In the genomic region with DNA sequence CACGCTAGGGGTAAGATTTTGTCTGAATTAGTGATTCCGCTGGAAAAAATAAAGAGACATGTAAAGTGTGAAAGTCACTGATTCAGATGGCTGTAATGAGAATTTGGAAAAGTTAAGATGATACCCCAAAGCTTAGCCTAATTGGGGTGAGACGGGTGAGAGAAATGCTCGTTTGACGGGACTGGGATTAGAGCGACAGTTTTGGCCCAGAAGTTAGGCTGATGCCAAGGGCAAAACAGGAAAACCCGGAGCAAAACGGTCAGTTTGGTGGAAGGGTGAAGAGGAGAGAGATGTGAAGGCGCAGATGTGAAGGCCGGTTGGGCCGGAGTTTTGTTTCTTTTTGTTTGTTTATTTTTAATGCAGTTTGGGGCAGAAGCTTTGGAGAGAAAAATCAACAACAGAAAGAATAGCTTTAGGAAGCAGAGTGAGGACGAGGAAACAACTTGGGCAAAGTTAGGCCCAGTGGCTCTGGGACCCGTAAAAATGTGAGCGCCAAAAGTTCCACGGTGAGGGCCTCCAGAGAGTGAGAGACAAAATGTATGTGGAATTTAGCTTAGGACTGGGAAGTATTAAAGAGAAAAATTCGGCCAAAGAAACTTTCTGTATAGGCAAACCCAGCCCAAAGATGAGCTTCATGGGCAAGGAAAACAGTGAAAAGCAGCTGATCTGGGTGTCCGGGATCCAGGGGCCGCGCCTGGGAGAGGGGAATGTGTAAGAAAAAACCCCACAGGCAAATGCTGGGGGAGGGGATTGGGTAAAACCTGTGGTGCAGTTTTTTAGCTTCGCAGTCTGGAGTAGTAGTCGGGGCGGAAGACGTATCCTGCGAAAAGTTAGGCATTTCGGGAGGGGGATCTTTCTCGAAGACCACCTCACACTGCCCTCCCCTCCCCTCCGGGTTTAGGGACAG, we compare ENCODE assay signal across 12 cellular contexts. TPM values are rescaled to one million over a fixed set of nuclear protein-coding genes. Genes with fewer than 3 reads are reported as not detected.
DNase-seq lines count a peak whose midpoint lies in the region; ATAC-seq and TF ChIP-seq lines count a peak whose summit lies in the region.
"Had no signal": no experiment of that assay in that cellular context is flagged by ENCODE, and none has a peak within 500 bp of the region (broad histone marks: within the 10 kb centered on the region; RNA-seq: fewer than 3 reads in every experiment).

No MANE protein-coding gene starts in this region.

- CTCF ChIA-PET in Caco-2 (lab: Charles Lee), result no interaction called here
- CTCF ChIA-PET in activated B cell treated with CpG ODN at 0.5 μM for 24 hours (lab: Charles Lee), result no interaction called here

- TF ChIP-seq CTCF in Caco-2 (IDR thresholded peaks at IDR 0.05; ENCODE audit: insufficient read depth in 1 of 2, low read depth in 1 of 2, low read length in 1 of 2, severe bottlenecking in 1 of 2, unreplicated experiment in 1 of 2), result no peak
- no peak for TF ChIP-seq CTCF in activated B cell treated with CpG ODN at 0.5 μM for 24 hours (IDR thresholded peaks at IDR 0.05)

- peaks cover 6% of the 10 kb centered on the region for H3K4me1 Mint-ChIP-seq in Caco-2 (ENCODE audit: low read depth, unreplicated experiment)
- H3K4me1 Mint-ChIP-seq in activated B cell treated with CpG ODN at 0.5 μM for 24 hours, result peaks cover 57% of the 10 kb centered on the region
- H3K4me1 Mint-ChIP-seq in memory B cell, result peaks cover 20% of the 10 kb centered on the region

- H3K27ac Mint-ChIP-seq in Caco-2 (ENCODE audit: unreplicated experiment) (peak overlapping the region; percentile 91), activated B cell treated with CpG ODN at 0.5 μM for 24 hours (peak overlapping the region; percentile 54), memory B cell (no peak overlapping the region)

- peak overlapping the region; percentile 53 for H3K4me3 ChIP-seq in Caco-2 (ENCODE audit: low read depth, low read length)

- H3K9me3 Mint-ChIP-seq in Caco-2 (ENCODE audit: unreplicated experiment) (no peaks in the 10 kb centered on the region), activated B cell treated with CpG ODN at 0.5 μM for 24 hours (no peaks in the 10 kb centered on the region), memory B cell (no peaks in the 10 kb centered on the region)

- DNase-seq in AG08396 (ENCODE audit: low spot score), result peak; percentile 28
- no peak for DNase-seq in Caco-2
- no peak for DNase-seq in activated B cell treated with CpG ODN at 0.5 μM for 24 hours
- no peak for DNase-seq in memory B cell (ENCODE audit: low spot score in 2 of 2)
- DNase-seq: NCI-H226; OCI-M1; stimulated activated CD4-positive, alpha-beta T cell treated with anti-CD3 and anti-CD28 coated beads, Interleukin-4, amount 100 ng/mL, for 24 hours; T-helper 9 cell had no signal

- H3K27me3 Mint-ChIP-seq in Caco-2 (ENCODE audit: insufficient read depth, unreplicated experiment) (peaks cover 13% of the 10 kb centered on the region), activated B cell treated with CpG ODN at 0.5 μM for 24 hours (peaks cover 69% of the 10 kb centered on the region), memory B cell (peaks cover 43% of the 10 kb centered on the region)

- H3K4me1 ChIP-seq in Caco-2, result no peaks in the 10 kb centered on the region

- peak overlapping the region; percentile 72 for H3K4me3 Mint-ChIP-seq in Caco-2 (ENCODE audit: unreplicated experiment)
- H3K4me3 Mint-ChIP-seq in activated B cell treated with CpG ODN at 0.5 μM for 24 hours, result peak overlapping the region; percentile 45
- peak overlapping the region; percentile 2 for H3K4me3 Mint-ChIP-seq in memory B cell

- no peaks in the 10 kb centered on the region for H3K9me3 ChIP-seq in Caco-2

- no peak for ATAC-seq in activated B cell treated with CpG ODN at 0.5 μM for 24 hours (ENCODE audit: low read depth)
- ATAC-seq in memory B cell (ENCODE audit: low read depth), result no peak
- ATAC-seq in GM21360 (IDR thresholded peaks at IDR 0.05; ENCODE audit: unreplicated experiment), result no peak
- no peak for ATAC-seq in HG03442 (IDR thresholded peaks at IDR 0.05; ENCODE audit: unreplicated experiment)
- no peak for ATAC-seq in HG03469 (IDR thresholded peaks at IDR 0.05; ENCODE audit: unreplicated experiment)

- BruUV-seq in Caco-2 (replicated peaks; lab: Mats Ljungman, UMichigan), result TSS peak; percentile 52

- H3K27me3 ChIP-seq in Caco-2 (replicated peaks; ENCODE audit: control insufficient read depth, insufficient read depth, low read length), result no peaks in the 10 kb centered on the region; the same call in 1 of the 2 replicates

- H3K36me3 Mint-ChIP-seq in Caco-2 (ENCODE audit: insufficient read depth, unreplicated experiment), result peaks cover 22% of the 10 kb centered on the region
- peaks cover 2% of the 10 kb centered on the region for H3K36me3 Mint-ChIP-seq in activated B cell treated with CpG ODN at 0.5 μM for 24 hours (ENCODE audit: low read depth)
- peaks cover 6% of the 10 kb centered on the region for H3K36me3 Mint-ChIP-seq in memory B cell

- H3K36me3 ChIP-seq in Caco-2 (ENCODE audit: control insufficient read depth, insufficient read depth, low read length), result no peaks in the 10 kb centered on the region

- POLR2A ChIA-PET in Caco-2 (lab: Charles Lee), result no interaction called here
- POLR2A ChIA-PET in activated B cell treated with CpG ODN at 0.5 μM for 24 hours (lab: Charles Lee), result no interaction called here

- intact Hi-C loops in Caco-2 (cut with micrococcal nuclease; ENCODE audit: unreplicated experiment), result loop anchor here (2.0 to 10.0 kb wide), 2 partner anchors 53 to 123 kb away; no protein-coding TSS in a partner anchor
- intact Hi-C loops in activated B cell treated with CpG ODN at 0.5 μM for 24 hours (cut with micrococcal nuclease), result loop anchor here (10.0 kb wide), 1 partner anchor 553 kb away; a partner anchor contains a TSS

RNA-seq across cellular contexts. Expression of a gene that starts 1.2 kb away (rescaled TPM):
- 3.1 and 3.4 TPM in 2 replicates for total RNA-seq in Caco-2 (2022)
- not detected in 2 replicates for total RNA-seq in activated B cell treated with CpG ODN at 0.5 μM for 24 hours
- total RNA-seq: mesenteric fat pad had no signal

Comparison
In these comparisons a context has a peak if more than half of its experiments do, and no peak if none do; other contexts are left out.
1. H3K4me3 Mint-ChIP-seq: peak in every context shown above with its lines; median percentile 72 in Caco-2; 45 in activated B cell treated with CpG ODN at 0.5 μM for 24 hours; 2 in memory B cell.